ENCODE assay signal across 1 cellular context in the genomic region with DNA sequence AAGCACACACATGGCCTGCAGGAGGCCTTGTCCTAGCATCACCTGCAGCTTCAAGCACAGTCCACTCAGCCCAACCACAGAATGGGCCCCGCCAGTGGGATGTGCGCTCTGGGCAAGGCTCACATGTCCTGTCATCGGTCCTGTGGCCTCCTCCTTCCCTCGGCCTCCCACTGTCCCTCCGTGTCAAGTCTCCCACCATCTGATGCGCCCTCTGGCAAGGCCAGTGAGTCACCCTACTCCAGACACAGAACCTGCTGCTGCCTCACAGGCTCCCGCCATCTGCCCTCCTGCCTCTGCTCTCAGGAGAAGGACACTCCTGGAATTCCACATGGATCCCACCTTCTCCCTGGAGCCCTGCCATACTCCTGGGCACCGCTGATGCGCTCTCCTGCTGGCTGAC.
TF ChIP-seq lines count a peak whose summit lies in the region.

No MANE protein-coding gene starts in this region.

TF ChIP-seq in K562, 482 proteins besides CTCF, POLR2A, EP300 and RAD21:
- TF ChIP-seq NFE2L1 (tag; IDR thresholded peaks at IDR 0.05; ENCODE audit: borderline replicate concordance, low read depth) (no peak), EZH2 (IDR thresholded peaks at IDR 0.05; ENCODE audit: borderline replicate concordance, low read depth, low read length) (no peak), POLR2G (IDR thresholded peaks at IDR 0.05; ENCODE audit: low read depth, low read length) (peak; percentile 40; the same call in 1 of the 2 replicates), U2AF2 (optimal IDR thresholded peaks at IDR 0.05; ENCODE audit: low read depth, low read length) (no peak), TCF3 (CRISPR knock-in tag; IDR thresholded peaks at IDR 0.05) (no peak), ZNF263 (CRISPR knock-in tag; IDR thresholded peaks at IDR 0.05; ENCODE audit: borderline replicate concordance) (0 out of 2 replicates have a peak, but pooled peaks have one; percentile 2)
